Comparison of ENCODE assay signal across 12 cellular contexts in the genomic region with DNA sequence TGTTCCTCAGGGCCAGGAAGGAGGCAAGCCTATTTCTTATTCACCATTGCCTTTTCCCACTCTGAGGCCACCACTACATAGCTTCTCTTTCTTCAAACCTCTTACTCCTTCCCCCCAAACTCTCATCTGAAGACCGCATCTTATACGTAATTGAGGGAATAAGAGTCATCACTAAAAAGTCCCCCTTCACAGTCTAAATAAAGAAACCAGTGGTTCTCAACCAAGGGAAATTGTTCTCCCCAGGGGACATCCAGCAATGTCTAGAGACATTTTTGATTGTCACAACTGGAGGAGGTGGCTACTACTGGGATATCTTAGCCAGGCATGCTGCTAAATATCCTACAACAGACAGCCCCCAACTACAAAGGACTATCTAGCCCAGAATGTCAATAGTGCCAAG.
DNase-seq lines count a peak whose midpoint lies in the region; ATAC-seq and TF ChIP-seq lines count a peak whose summit lies in the region.
"Had no signal": no experiment of that assay in that cellular context is flagged by ENCODE, and none has a peak within 500 bp of the region (broad histone marks: within the 10 kb centered on the region; RNA-seq: fewer than 3 reads in every experiment).

No MANE protein-coding gene starts in this region.

- H3K4me3 ChIP-seq in CD4-positive, alpha-beta memory T cell (ENCODE audit: low read length in 2 of 2), result no peak overlapping the region
- no peak overlapping the region for H3K4me3 ChIP-seq in heart right ventricle
- H3K4me3 ChIP-seq: left ventricle myocardium inferior, neural progenitor cell had no signal

- TF ChIP-seq CTCF in heart right ventricle (IDR thresholded peaks at IDR 0.05), result no peak

- H3K4me1 ChIP-seq in CD4-positive, alpha-beta memory T cell (ENCODE audit: insufficient read depth, low read length), result no peaks in the 10 kb centered on the region
- H3K4me1 ChIP-seq in heart right ventricle, result no peaks in the 10 kb centered on the region
- H3K4me1 ChIP-seq: Caco-2, left ventricle myocardium inferior had no signal

- POLR2A ChIA-PET in CD4-positive, alpha-beta memory T cell (lab: Charles Lee; ENCODE audit: partially characterized antibody), result no interaction called here

- H3K36me3 Mint-ChIP-seq in stimulated activated memory B cell treated with anti-CD40 and anti-IgM and Interleukin-4, amounts not matched to agents 10 μg/mL and 1 μg/mL and 100 μg/mL, for 72 hours, result no peaks in the 10 kb centered on the region
- no peaks in the 10 kb centered on the region for H3K36me3 Mint-ChIP-seq in CD4-positive, alpha-beta memory T cell

- CTCF ChIA-PET in CD4-positive, alpha-beta memory T cell (lab: Charles Lee; ENCODE audit: partially characterized antibody), result no interaction called here

- H3K27ac Mint-ChIP-seq in stimulated activated memory B cell treated with anti-CD40 and anti-IgM and Interleukin-4, amounts not matched to agents 10 μg/mL and 1 μg/mL and 100 μg/mL, for 72 hours, result peak overlapping the region; percentile 62
- no peak overlapping the region for H3K27ac Mint-ChIP-seq in CD4-positive, alpha-beta memory T cell
- H3K27ac Mint-ChIP-seq: activated T-cell treated with anti-CD3 and anti-CD28 coated beads, Interleukin-2, amount 50 U/mL, for 24 hours; neural progenitor cell had no signal

- no peaks in the 10 kb centered on the region for H3K27me3 ChIP-seq in CD4-positive, alpha-beta memory T cell (ENCODE audit: insufficient read depth, low read length)
- no peaks in the 10 kb centered on the region for H3K27me3 ChIP-seq in heart right ventricle
- H3K27me3 ChIP-seq: neural progenitor cell had no signal

- no peak overlapping the region for H3K4me3 Mint-ChIP-seq in stimulated activated memory B cell treated with anti-CD40 and anti-IgM and Interleukin-4, amounts not matched to agents 10 μg/mL and 1 μg/mL and 100 μg/mL, for 72 hours
- no peak overlapping the region for H3K4me3 Mint-ChIP-seq in CD4-positive, alpha-beta memory T cell
- H3K4me3 Mint-ChIP-seq: activated T-cell treated with anti-CD3 and anti-CD28 coated beads, Interleukin-2, amount 50 U/mL, for 24 hours; neural progenitor cell had no signal

- H3K4me1 Mint-ChIP-seq in stimulated activated memory B cell treated with anti-CD40 and anti-IgM and Interleukin-4, amounts not matched to agents 10 μg/mL and 1 μg/mL and 100 μg/mL, for 72 hours, result peaks cover 21% of the 10 kb centered on the region
- H3K4me1 Mint-ChIP-seq in CD4-positive, alpha-beta memory T cell, result no peaks in the 10 kb centered on the region

- no peaks in the 10 kb centered on the region for H3K36me3 ChIP-seq in CD4-positive, alpha-beta memory T cell (ENCODE audit: insufficient read depth, low read length)
- no peaks in the 10 kb centered on the region for H3K36me3 ChIP-seq in heart right ventricle
- H3K36me3 ChIP-seq: left ventricle myocardium inferior, neural progenitor cell had no signal

- peaks cover 9% of the 10 kb centered on the region for H3K9me3 Mint-ChIP-seq in stimulated activated memory B cell treated with anti-CD40 and anti-IgM and Interleukin-4, amounts not matched to agents 10 μg/mL and 1 μg/mL and 100 μg/mL, for 72 hours
- peaks cover 0 to 2% (median 0%) of the 10 kb centered on the region in 8 donors for H3K9me3 Mint-ChIP-seq in CD4-positive, alpha-beta memory T cell

- H3K27me3 Mint-ChIP-seq in stimulated activated memory B cell treated with anti-CD40 and anti-IgM and Interleukin-4, amounts not matched to agents 10 μg/mL and 1 μg/mL and 100 μg/mL, for 72 hours, result no peaks in the 10 kb centered on the region
- peaks cover 6 to 10% of the 10 kb centered on the region in 2 donors for H3K27me3 Mint-ChIP-seq in CD4-positive, alpha-beta memory T cell

- H3K27ac ChIP-seq in CD4-positive, alpha-beta memory T cell (ENCODE audit: low read depth, low read length), result no peak overlapping the region
- no peak overlapping the region for H3K27ac ChIP-seq in heart right ventricle
- H3K27ac ChIP-seq: left ventricle myocardium inferior, neural progenitor cell, RWPE1 had no signal

- H3K9me3 ChIP-seq in CD4-positive, alpha-beta memory T cell (ENCODE audit: control insufficient read depth in 1 of 2, low read length in 2 of 2), result no peaks in the 10 kb centered on the region
- H3K9me3 ChIP-seq in heart right ventricle, result no peaks in the 10 kb centered on the region
- H3K9me3 ChIP-seq: Caco-2, left ventricle myocardium inferior had no signal

- no peak for DNase-seq in CD4-positive, alpha-beta memory T cell
- no peak for DNase-seq in heart right ventricle
- no peak for DNase-seq in DMS 273 (lab: John Stamatoyannopoulos, UW; ENCODE audit: unreplicated experiment)
- DNase-seq: activated T-cell treated with anti-CD3 and anti-CD28 coated beads, Interleukin-2, amount 50 U/mL, for 24 hours; Caco-2; left ventricle myocardium inferior had no signal

- ATAC-seq in GM18873 (IDR thresholded peaks at IDR 0.05; ENCODE audit: low FRiP score, unreplicated experiment) (peak; percentile 34), GM21529 (IDR thresholded peaks at IDR 0.05; ENCODE audit: unreplicated experiment) (peak; percentile 38), HG03066 (IDR thresholded peaks at IDR 0.05; ENCODE audit: low read depth, unreplicated experiment) (peak; percentile 15), heart right ventricle (no peak)
- peak; percentile 63 for ATAC-seq in stimulated activated memory B cell treated with anti-CD40 and anti-IgM and Interleukin-4, amounts not matched to agents 10 μg/mL and 1 μg/mL and 100 μg/mL, for 72 hours

- intact Hi-C loops in CD4-positive, alpha-beta memory T cell (cut with micrococcal nuclease), result loop anchor here (5.0 kb wide), 1 partner anchor 1101 kb away; no protein-coding TSS in a partner anchor
- intact Hi-C loops in heart right ventricle (cut with DNase I), result loop anchor here in 7 of 10 donors (5.0 to 10.0 kb wide), 5 partner anchors 559 to 1419 kb away; no protein-coding TSS in a partner anchor

- WGBS in heart right ventricle, 2 donors, result 79 to 90% methylated on average over 2 of the region's 2 CpGs

Comparison
In these comparisons a context has a peak if more than half of its experiments do, and no peak if none do; other contexts are left out.
1. ATAC-seq: peak in GM18873 (single experiment), GM21529 (single experiment), HG03066 (single experiment) and stimulated activated memory B cell treated with anti-CD40 and anti-IgM and Interleukin-4, amounts not matched to agents 10 μg/mL and 1 μg/mL and 100 μg/mL, for 72 hours (single experiment); none in heart right ventricle (0 of 8).